Comparison of ENCODE assay signal across 22 cellular contexts in the genomic region with DNA sequence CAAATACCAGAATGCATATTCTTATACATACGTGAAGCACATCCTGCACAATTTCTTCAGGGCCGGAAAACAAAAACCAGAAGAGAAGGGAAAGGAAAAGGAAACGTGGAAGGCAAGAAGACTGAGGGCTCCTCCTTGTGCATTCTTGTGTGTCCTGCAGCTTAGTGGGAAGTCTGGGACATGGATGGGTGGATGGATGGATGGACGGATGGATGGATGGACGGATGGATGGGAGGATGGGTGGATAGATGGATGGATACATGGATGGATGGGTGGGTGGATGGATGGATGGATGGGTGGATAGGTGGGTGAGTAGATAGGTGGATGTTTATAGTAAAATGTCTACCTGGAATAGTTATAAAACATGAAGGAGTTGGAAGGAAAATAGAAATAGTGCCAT.
"Had no signal": no experiment of that assay in that cellular context is flagged by ENCODE, and none has a peak within 500 bp of the region (broad histone marks: within the 10 kb centered on the region; RNA-seq: fewer than 3 reads in every experiment).

No MANE protein-coding gene starts in this region.

- H3K9me3 ChIP-seq: colonic mucosa, esophagus muscularis mucosa, heart left ventricle, lower lobe of right lung, upper lobe of left lung had no signal

- H3K27ac Mint-ChIP-seq: activated CD4-positive, alpha-beta memory T cell treated with anti-CD3 and anti-CD28 coated beads, Interleukin-2, amount 10 ng/mL, durations not matched to agents 7 days and 5 days; activated CD4-positive, alpha-beta T cell treated with anti-CD3 and anti-CD28 coated beads, Interleukin-2, amount 10 ng/mL, durations not matched to agents 24 days and 14 days; activated naive CD4-positive, alpha-beta T cell treated with anti-CD3 and anti-CD28 coated beads for 36 hours; activated naive CD8-positive, alpha-beta T cell treated with anti-CD3 and anti-CD28 coated beads, Interleukin-2, amount 10 ng/mL, durations not matched to agents 7 days and 5 days; effector memory CD8-positive, alpha-beta T cell; T-helper 2 cell treated with Interferon-gamma antibody and Interleukin-4, amounts not matched to agents 5 μg/mL and 100 μg/mL, for 36 hours had no signal

- H3K27ac ChIP-seq: colonic mucosa, dorsolateral prefrontal cortex, esophagus muscularis mucosa, heart left ventricle, lower lobe of right lung, upper lobe of left lung, VCaP had no signal

- H3K9me3 Mint-ChIP-seq: activated CD4-positive, alpha-beta memory T cell treated with anti-CD3 and anti-CD28 coated beads, Interleukin-2, amount 10 ng/mL, durations not matched to agents 7 days and 5 days; activated naive CD4-positive, alpha-beta T cell treated with anti-CD3 and anti-CD28 coated beads for 36 hours; activated naive CD8-positive, alpha-beta T cell treated with anti-CD3 and anti-CD28 coated beads, Interleukin-2, amount 10 ng/mL, durations not matched to agents 7 days and 5 days; activated T-cell treated with anti-CD3 and anti-CD28 coated beads, Interleukin-2, amount 50 U/mL, for 72 hours; effector memory CD8-positive, alpha-beta T cell; naive thymus-derived CD8-positive, alpha-beta T cell; T-helper 2 cell treated with Interferon-gamma antibody and Interleukin-4, amounts not matched to agents 5 μg/mL and 100 μg/mL, for 36 hours had no signal

- H3K4me1 Mint-ChIP-seq: activated CD4-positive, alpha-beta memory T cell treated with anti-CD3 and anti-CD28 coated beads, Interleukin-2, amount 10 ng/mL, durations not matched to agents 7 days and 5 days had no signal

- H3K4me3 Mint-ChIP-seq: activated CD4-positive, alpha-beta memory T cell treated with anti-CD3 and anti-CD28 coated beads, Interleukin-2, amount 10 ng/mL, durations not matched to agents 7 days and 5 days; activated CD4-positive, alpha-beta T cell treated with anti-CD3 and anti-CD28 coated beads, Interleukin-2, amount 10 ng/mL, durations not matched to agents 24 days and 14 days; activated naive CD4-positive, alpha-beta T cell treated with anti-CD3 and anti-CD28 coated beads for 36 hours; activated naive CD8-positive, alpha-beta T cell treated with anti-CD3 and anti-CD28 coated beads, Interleukin-2, amount 10 ng/mL, durations not matched to agents 7 days and 5 days; activated T-cell treated with anti-CD3 and anti-CD28 coated beads, Interleukin-2, amount 50 U/mL, for 72 hours; effector memory CD8-positive, alpha-beta T cell; naive thymus-derived CD8-positive, alpha-beta T cell; T-helper 2 cell treated with Interferon-gamma antibody and Interleukin-4, amounts not matched to agents 5 μg/mL and 100 μg/mL, for 36 hours had no signal

- H3K27me3 ChIP-seq: colonic mucosa, upper lobe of left lung had no signal

- H3K36me3 Mint-ChIP-seq: activated naive CD8-positive, alpha-beta T cell treated with anti-CD3 and anti-CD28 coated beads, Interleukin-2, amount 10 ng/mL, durations not matched to agents 7 days and 5 days had no signal

- ATAC-seq: activated CD4-positive, CD25-positive, alpha-beta regulatory T cell treated with anti-CD3 and anti-CD28 coated beads, Interleukin-2, amount 50 U/mL, for 24 hours; activated T-cell treated with anti-CD3 and anti-CD28 coated beads, Interleukin-2, amount 50 U/mL, for 72 hours; effector memory CD8-positive, alpha-beta T cell; heart left ventricle; lower lobe of right lung; naive thymus-derived CD8-positive, alpha-beta T cell had no signal

- H3K4me3 ChIP-seq: colonic mucosa, dorsolateral prefrontal cortex, esophagus muscularis mucosa, heart left ventricle, lower lobe of right lung, upper lobe of left lung had no signal

- H3K36me3 ChIP-seq: colonic mucosa, esophagus muscularis mucosa, heart left ventricle, lower lobe of right lung, upper lobe of left lung had no signal

- H3K4me1 ChIP-seq: colonic mucosa, esophagus muscularis mucosa, heart left ventricle, lower lobe of right lung, upper lobe of left lung had no signal

- DNase-seq: activated CD4-positive, alpha-beta memory T cell treated with anti-CD3 and anti-CD28 coated beads, Interleukin-2, amount 10 ng/mL, durations not matched to agents 7 days and 5 days; activated CD4-positive, alpha-beta T cell treated with anti-CD3 and anti-CD28 coated beads, Interleukin-2, amount 10 ng/mL, durations not matched to agents 24 days and 14 days; activated effector memory CD4-positive, alpha-beta T cell treated with Interleukin-2 at 50 U/mL for 16 hours; activated naive CD4-positive, alpha-beta T cell treated with anti-CD3 and anti-CD28 coated beads for 36 hours; activated naive CD8-positive, alpha-beta T cell treated with anti-CD3 and anti-CD28 coated beads, Interleukin-2, amount 10 ng/mL, durations not matched to agents 7 days and 5 days; activated T-cell treated with anti-CD3 and anti-CD28 coated beads, Interleukin-2, amount 50 U/mL, for 72 hours; amniotic stem cell; colonic mucosa; dorsolateral prefrontal cortex; effector memory CD8-positive, alpha-beta T cell; heart left ventricle; kidney; lower lobe of right lung; naive thymus-derived CD8-positive, alpha-beta T cell; retina; stimulated activated CD4-positive, alpha-beta T cell treated with anti-CD3 and anti-CD28 coated beads, Interleukin-4, amount 100 ng/mL, for 1 hour; stimulated activated naive CD4-positive, alpha-beta T cell; upper lobe of left lung had no signal
